Comparison of ENCODE assay signal across 8 cellular contexts in the genomic region with DNA sequence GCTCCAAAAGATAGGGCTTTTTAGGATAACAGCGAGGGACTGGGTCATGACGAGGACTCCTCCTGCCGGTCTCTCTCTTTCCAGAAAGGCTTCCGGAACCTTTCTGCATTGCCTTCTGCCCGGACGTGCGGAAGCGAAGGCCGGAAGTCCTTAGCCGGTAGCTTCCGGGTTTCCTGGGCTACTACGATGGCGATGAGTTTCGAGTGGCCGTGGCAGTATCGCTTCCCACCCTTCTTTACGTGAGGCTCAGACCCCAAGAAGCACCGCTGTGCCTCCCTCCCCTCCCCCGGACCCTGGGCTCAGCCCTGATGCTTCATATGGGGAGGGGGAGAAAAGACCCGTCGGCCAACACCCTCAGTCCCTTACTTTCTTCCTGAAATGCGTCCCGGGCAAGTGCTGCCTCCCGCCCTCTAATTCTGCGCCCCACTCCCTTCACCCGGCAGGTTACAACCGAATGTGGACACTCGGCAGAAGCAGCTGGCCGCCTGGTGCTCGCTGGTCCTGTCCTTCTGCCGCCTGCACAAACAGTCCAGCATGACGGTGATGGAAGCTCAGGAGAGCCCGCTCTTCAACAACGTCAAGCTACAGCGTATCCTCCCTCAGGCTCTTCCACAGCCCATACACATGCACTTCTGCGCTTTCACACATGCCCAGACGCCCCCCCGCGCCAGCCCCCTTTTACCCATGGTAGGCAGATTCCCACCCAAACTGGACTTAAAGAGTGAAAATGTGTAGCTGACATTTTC. TPM values are rescaled to one million over a fixed set of nuclear protein-coding genes. Genes with fewer than 3 reads are reported as not detected.
DNase-seq lines count a peak whose midpoint lies in the region; ATAC-seq and TF ChIP-seq lines count a peak whose summit lies in the region.

Gene VPS25, plus strand, starts transcription at position 160 of the 746 bp plus-strand sequence. Its CDS starts 27 bp downstream, at position 187.

- no peak for TF ChIP-seq CTCF in GM13977 (IDR thresholded peaks at IDR 0.05; ENCODE audit: extremely low read depth, insufficient read depth, missing control alignments)
- peak; percentile 17 for TF ChIP-seq CTCF in lower lobe of right lung (IDR thresholded peaks at IDR 0.05)

- H3K36me3 ChIP-seq in ectodermal cell (ENCODE audit: control insufficient read depth, insufficient read depth, low read length) (peaks cover 8% of the 10 kb centered on the region), lower lobe of right lung (peaks cover 33% of the 10 kb centered on the region)

- CTCF ChIA-PET in activated CD4-positive, alpha-beta memory T cell treated with anti-CD3 and anti-CD28 coated beads, Interleukin-2, amount 10 ng/mL, durations not matched to agents 7 days and 5 days (lab: Charles Lee) = interaction anchor here (1.0 to 4.4 kb wide), 13 partner anchors 10 to 195 kb away, joined by 3 to 37 read pairs (median 4); partner anchors contain the start of genes BECN1, CNTD1, COA3 and PSMC3IP

- POLR2A ChIA-PET in activated CD4-positive, alpha-beta memory T cell treated with anti-CD3 and anti-CD28 coated beads, Interleukin-2, amount 10 ng/mL, durations not matched to agents 7 days and 5 days (lab: Charles Lee) = interaction anchor here (0.7 to 3.9 kb wide), 29 partner anchors 8 to 251 kb away, joined by 3 to 30 read pairs (median 5); partner anchors contain the start of genes BECN1, COA3, PSMC3IP and PSME3

- H3K4me1 ChIP-seq in ectodermal cell (ENCODE audit: control insufficient read depth, insufficient read depth, low read length) (peaks cover 6% of the 10 kb centered on the region), lower lobe of right lung (peaks cover 22% of the 10 kb centered on the region)

- intact Hi-C loops in lower lobe of right lung (cut with DNase I) = no loop called here

- H3K27me3 Mint-ChIP-seq in activated CD4-positive, alpha-beta memory T cell treated with anti-CD3 and anti-CD28 coated beads, Interleukin-2, amount 10 ng/mL, durations not matched to agents 7 days and 5 days = peaks cover 2% of the 10 kb centered on the region

- H3K27ac ChIP-seq in ectodermal cell (ENCODE audit: insufficient read depth, low read depth, low read length, poor library complexity, severe bottlenecking) (no peak within 1 kb of the TSS), lower lobe of right lung (peak within 1 kb of the TSS; percentile 85)

- H3K36me3 Mint-ChIP-seq in activated CD4-positive, alpha-beta memory T cell treated with anti-CD3 and anti-CD28 coated beads, Interleukin-2, amount 10 ng/mL, durations not matched to agents 7 days and 5 days (ENCODE audit: low read depth) = peaks cover 36% of the 10 kb centered on the region

- H3K27ac Mint-ChIP-seq in activated CD4-positive, alpha-beta memory T cell treated with anti-CD3 and anti-CD28 coated beads, Interleukin-2, amount 10 ng/mL, durations not matched to agents 7 days and 5 days = peak within 1 kb of the TSS; percentile 89

- no peaks in the 10 kb centered on the region for H3K9me3 Mint-ChIP-seq in activated CD4-positive, alpha-beta memory T cell treated with anti-CD3 and anti-CD28 coated beads, Interleukin-2, amount 10 ng/mL, durations not matched to agents 7 days and 5 days

- H3K9me3 ChIP-seq in ectodermal cell (ENCODE audit: control insufficient read depth, low read length) (no peaks in the 10 kb centered on the region), lower lobe of right lung (no peaks in the 10 kb centered on the region)

- peak within 1 kb of the TSS; percentile 79 for H3K4me3 ChIP-seq in ectodermal cell (ENCODE audit: insufficient read depth, low read depth, low read length)
- peak within 1 kb of the TSS; percentile 87 for H3K4me3 ChIP-seq in lower lobe of right lung

- 1% methylated on average over 39 of the region's 39 CpGs for WGBS in ectodermal cell, 2 experiments

- ATAC-seq in HG03460 (IDR thresholded peaks at IDR 0.05; ENCODE audit: unreplicated experiment) (peak; percentile 88), lower lobe of right lung (peak; percentile 94 to 97), GM19035 (IDR thresholded peaks at IDR 0.05; ENCODE audit: unreplicated experiment) (no peak)

- in situ Hi-C loops in GM13977 (cut with MboI; ENCODE audit: low pct_unique_long_range_greater_than_20kb, low sequenced_read_pairs, unreplicated experiment) = no loop called here

- peak within 1 kb of the TSS; percentile 99 for H3K4me3 Mint-ChIP-seq in activated CD4-positive, alpha-beta memory T cell treated with anti-CD3 and anti-CD28 coated beads, Interleukin-2, amount 10 ng/mL, durations not matched to agents 7 days and 5 days

- peaks cover 38% of the 10 kb centered on the region for H3K4me1 Mint-ChIP-seq in activated CD4-positive, alpha-beta memory T cell treated with anti-CD3 and anti-CD28 coated beads, Interleukin-2, amount 10 ng/mL, durations not matched to agents 7 days and 5 days

- no peaks in the 10 kb centered on the region for H3K27me3 ChIP-seq in ectodermal cell (ENCODE audit: control insufficient read depth, insufficient read depth, low read length, poor library complexity, severe bottlenecking)
- no peaks in the 10 kb centered on the region for H3K27me3 ChIP-seq in lower lobe of right lung (ENCODE audit: low read depth)

- DNase-seq in GM13977 (ENCODE audit: low spot score) (peak; percentile 89), NCI-H82 treated with DMSO at 0.1 percent for 48 hours (lab: John Stamatoyannopoulos, UW; ENCODE audit: unreplicated experiment) (peak; percentile 29), lower lobe of right lung (peak; percentile 83)
- DNase-seq in activated CD4-positive, alpha-beta memory T cell treated with anti-CD3 and anti-CD28 coated beads, Interleukin-2, amount 10 ng/mL, durations not matched to agents 7 days and 5 days = peak; percentile 79
- DNase-seq in stimulated activated CD4-positive, alpha-beta T cell treated with anti-CD3 and anti-CD28 coated beads, TNF-alpha, amount 100 ng/mL, for 1 hour (ENCODE audit: low read depth in 3 of 3, low spot score in 1 of 3) = peak; percentile 46 to 55 (median 46)

RNA-seq across cellular contexts. Expression of gene VPS25, which starts in this region (rescaled TPM):
- 10 to 100 TPM; 52.8 to 53.0 TPM for total RNA-seq in activated CD4-positive, alpha-beta memory T cell treated with anti-CD3 and anti-CD28 coated beads, Interleukin-2, amount 10 ng/mL, durations not matched to agents 7 days and 5 days
- 111 TPM for polyA plus RNA-seq in ectodermal cell (2013, experiment 1 of 4)
- 121 TPM for polyA plus RNA-seq in ectodermal cell (2013, experiment 2 of 4)
- polyA plus RNA-seq in ectodermal cell (2013, experiment 3 of 4) = 98.4 TPM
- polyA plus RNA-seq in ectodermal cell (2013, experiment 4 of 4) = 107 TPM
- 42.1 TPM for total RNA-seq in lower lobe of right lung

Comparison
In these comparisons a context has a peak if more than half of its experiments do, and no peak if none do; other contexts are left out.
1. DNase-seq: peak in every context shown above with its lines; median percentile 89 in GM13977; 83 in lower lobe of right lung; 79 in activated CD4-positive, alpha-beta memory T cell treated with anti-CD3 and anti-CD28 coated beads, Interleukin-2, amount 10 ng/mL, durations not matched to agents 7 days and 5 days; 46 in stimulated activated CD4-positive, alpha-beta T cell treated with anti-CD3 and anti-CD28 coated beads, TNF-alpha, amount 100 ng/mL, for 1 hour; 29 in NCI-H82 treated with DMSO at 0.1 percent for 48 hours.